8 cellular contexts compared by ENCODE assay signal in genomic region chr12:121637231-121637914, GRCh38. TPM values are rescaled to one million over a fixed set of nuclear protein-coding genes. Genes with fewer than 3 reads are reported as not detected.
DNase-seq lines count a peak whose midpoint lies in the region; ATAC-seq and TF ChIP-seq lines count a peak whose summit lies in the region.

No MANE protein-coding gene starts in this region.

- no peak for TF ChIP-seq CTCF in Caco-2 (IDR thresholded peaks at IDR 0.05; ENCODE audit: insufficient read depth in 1 of 2, low read depth in 1 of 2, low read length in 1 of 2, severe bottlenecking in 1 of 2, unreplicated experiment in 1 of 2)
- no peak for TF ChIP-seq CTCF in PC-9 (conservative IDR thresholded peaks at IDR 0.05)

- H3K4me3 Mint-ChIP-seq in activated naive CD8-positive, alpha-beta T cell: peak overlapping the region; percentile 75
- no peak overlapping the region for H3K4me3 Mint-ChIP-seq in Caco-2 (ENCODE audit: unreplicated experiment)

- H2AFZ ChIP-seq in PC-9: no peak overlapping the region

- POLR2A ChIA-PET in Caco-2 (lab: Charles Lee) (no interaction called here), PC-9 (lab: Charles Lee; ENCODE audit: unreplicated experiment) (no interaction called here)

- H3K27me3 ChIP-seq in Caco-2 (replicated peaks; ENCODE audit: control insufficient read depth, insufficient read depth, low read length): no peaks in the 10 kb centered on the region
- no peaks in the 10 kb centered on the region for H3K27me3 ChIP-seq in PC-9 (ENCODE audit: insufficient read depth, low read depth)

- H3K79me2 ChIP-seq in PC-9 (ENCODE audit: low read depth): 0 out of 2 replicates have a peak, but pooled peaks cover 10% of the 10 kb centered on the region

- DNase-seq in NAMALWA (ENCODE audit: low spot score): peak; percentile 51
- DNase-seq in stimulated activated CD4-positive, alpha-beta T cell treated with anti-CD3 and anti-CD28 coated beads, Interleukin-15, amount 100 ng/mL, for 24 hours: peak; percentile 68
- DNase-seq in Caco-2: no peak
- no peak for DNase-seq in NCI-H2107 (lab: John Stamatoyannopoulos, UW)
- no peak for DNase-seq in PC-9

- peak; percentile 57 for TF ChIP-seq POLR2A in GM18951 (IDR thresholded peaks at IDR 0.05; ENCODE audit: extremely low read depth, insufficient read depth, insufficient read length)

- H3K9me3 ChIP-seq in Caco-2 (no peaks in the 10 kb centered on the region), PC-9 (ENCODE audit: insufficient read depth, low read depth) (no peaks in the 10 kb centered on the region)

- CTCF ChIA-PET in Caco-2 (lab: Charles Lee) (interaction anchor here (0.7 kb wide), 1 partner anchor 85 kb away, joined by 5 read pairs; no protein-coding TSS in a partner anchor), PC-9 (lab: Charles Lee) (no interaction called here)

- H3K9me2 ChIP-seq in PC-9 (ENCODE audit: insufficient read depth): no peaks in the 10 kb centered on the region

- no peaks in the 10 kb centered on the region for H3K36me3 Mint-ChIP-seq in activated naive CD8-positive, alpha-beta T cell
- peaks cover 37% of the 10 kb centered on the region for H3K36me3 Mint-ChIP-seq in Caco-2 (ENCODE audit: insufficient read depth, unreplicated experiment)

- intact Hi-C loops in Caco-2 (cut with micrococcal nuclease; ENCODE audit: unreplicated experiment) (no loop called here), PC-9 (cut with micrococcal nuclease; ENCODE audit: unreplicated experiment) (no loop called here)

- H3K4me2 ChIP-seq in PC-9: no peak overlapping the region

- BruUV-seq in Caco-2 (replicated peaks; lab: Mats Ljungman, UMichigan) (no TSS peak), PC-9 (replicated peaks; lab: Mats Ljungman, UMichigan) (no TSS peak)

- H3K36me3 ChIP-seq in Caco-2 (ENCODE audit: control insufficient read depth, insufficient read depth, low read length) (peaks cover 2% of the 10 kb centered on the region), PC-9 (ENCODE audit: low read depth) (no peaks in the 10 kb centered on the region)

- H3K9me3 Mint-ChIP-seq in activated naive CD8-positive, alpha-beta T cell (ENCODE audit: low read depth): no peaks in the 10 kb centered on the region
- no peaks in the 10 kb centered on the region for H3K9me3 Mint-ChIP-seq in Caco-2 (ENCODE audit: unreplicated experiment)

- H3K4me1 ChIP-seq in Caco-2: 0 out of 2 replicates have a peak, but pooled peaks cover 3% of the 10 kb centered on the region
- no peaks in the 10 kb centered on the region for H3K4me1 ChIP-seq in PC-9 (replicated peaks; ENCODE audit: insufficient read depth)

- no peak overlapping the region for H3K27ac ChIP-seq in PC-9

- H3K4me1 Mint-ChIP-seq in activated naive CD8-positive, alpha-beta T cell (ENCODE audit: low read depth): peaks cover 54% of the 10 kb centered on the region
- H3K4me1 Mint-ChIP-seq in Caco-2 (ENCODE audit: low read depth, unreplicated experiment): no peaks in the 10 kb centered on the region

- H3K27ac Mint-ChIP-seq in activated naive CD8-positive, alpha-beta T cell: peak overlapping the region; percentile 95
- H3K27ac Mint-ChIP-seq in Caco-2 (ENCODE audit: unreplicated experiment): no peak overlapping the region

- H3K4me3 ChIP-seq in Caco-2 (ENCODE audit: low read depth, low read length): no peak overlapping the region
- no peak overlapping the region for H3K4me3 ChIP-seq in PC-9

- no peaks in the 10 kb centered on the region for H3F3A ChIP-seq in PC-9 (ENCODE audit: insufficient read depth, low read depth)

- in situ Hi-C loops in GM18951 (cut with MboI; ENCODE audit: low sequenced_read_pairs, unreplicated experiment): no loop called here

- no peaks in the 10 kb centered on the region for H3K27me3 Mint-ChIP-seq in activated naive CD8-positive, alpha-beta T cell
- H3K27me3 Mint-ChIP-seq in Caco-2 (ENCODE audit: insufficient read depth, unreplicated experiment): no peaks in the 10 kb centered on the region

- 0 out of 2 replicates have a peak, but pooled peaks cover 4% of the 10 kb centered on the region for H4K20me1 ChIP-seq in PC-9 (ENCODE audit: insufficient read depth)

- ATAC-seq in GM21515 (IDR thresholded peaks at IDR 0.05; ENCODE audit: unreplicated experiment): no peak

RNA-seq across cellular contexts. Expression of gene ORAI1, which starts 11.0 kb away (rescaled TPM):
- total RNA-seq in Caco-2 (2022) (33.9 and 34.2 TPM in 2 replicates), PC-9 (2021) (25.6 and 28.1 TPM in 2 replicates)

RNA-seq across cellular contexts. Expression of gene MORN3, which starts 32.1 kb away (rescaled TPM):
- total RNA-seq in Caco-2 (2022) (21.8 and 36.5 TPM in 2 replicates), PC-9 (2021) (1.8 and 2.9 TPM in 2 replicates)

RNA-seq across cellular contexts. Expression of gene KDM2B, which starts 56.5 kb away (rescaled TPM):
- total RNA-seq in Caco-2 (2022): 47.7 and 48.4 TPM in 2 replicates
- 43.6 and 45.1 TPM in 2 replicates for total RNA-seq in PC-9 (2021)

Comparison
In these comparisons a context has a peak if more than half of its experiments do, and no peak if none do; other contexts are left out.
1. DNase-seq: peak in NAMALWA (single experiment) and stimulated activated CD4-positive, alpha-beta T cell treated with anti-CD3 and anti-CD28 coated beads, Interleukin-15, amount 100 ng/mL, for 24 hours (single experiment); none in Caco-2 (0 of 2), NCI-H2107 (single experiment) and PC-9 (0 of 2).